ENCODE assay signal across 12 cellular contexts in genomic region chr6:138945354-138945753, GRCh38. TPM values are rescaled to one million over a fixed set of nuclear protein-coding genes. Genes with fewer than 3 reads are reported as not detected.
DNase-seq lines count a peak whose midpoint lies in the region; ATAC-seq and TF ChIP-seq lines count a peak whose summit lies in the region.
"Had no signal": no experiment of that assay in that cellular context is flagged by ENCODE, and none has a peak within 500 bp of the region (broad histone marks: within the 10 kb centered on the region; RNA-seq: fewer than 3 reads in every experiment).

No MANE protein-coding gene starts in this region.

- POLR2A ChIA-PET in A673 (lab: Charles Lee; ENCODE audit: low non-redundant PET) = interaction anchor here (0.7 kb wide), 1 partner anchor 10 kb away, joined by 3 read pairs; no protein-coding TSS in a partner anchor
- POLR2A ChIA-PET in CD8-positive, alpha-beta T cell (lab: Charles Lee) = no interaction called here

- 0 out of 2 replicates have a peak, but pooled peaks have one; percentile 20 for TF ChIP-seq CTCF in A673 (conservative IDR thresholded peaks at IDR 0.05; ENCODE audit: low read depth, low read length)
- no peak for TF ChIP-seq CTCF in CD8-positive, alpha-beta T cell (IDR thresholded peaks at IDR 0.05)
- peak; percentile 37 for TF ChIP-seq CTCF in OCI-LY1 (IDR thresholded peaks at IDR 0.05; ENCODE audit: low read length)
- TF ChIP-seq CTCF in gastrocnemius medialis (IDR thresholded peaks at IDR 0.05 in 4 of 5, conservative IDR thresholded peaks at IDR 0.05 in 1 of 5) = no peak

- peaks cover 65% of the 10 kb centered on the region for H3K36me3 Mint-ChIP-seq in CD8-positive, alpha-beta T cell

- peak overlapping the region; percentile 37 for H3K27ac Mint-ChIP-seq in CD8-positive, alpha-beta T cell

- no peaks in the 10 kb centered on the region for H3K9me3 Mint-ChIP-seq in CD8-positive, alpha-beta T cell

- CTCF ChIA-PET in A673 (lab: Charles Lee) = no interaction called here
- CTCF ChIA-PET in CD8-positive, alpha-beta T cell (lab: Charles Lee) = no interaction called here

- H3K36me3 ChIP-seq in A673 (ENCODE audit: insufficient read depth, low read length, poor library complexity, severe bottlenecking) (peaks cover 21% of the 10 kb centered on the region), OCI-LY1 (ENCODE audit: insufficient read depth, low read length) (peaks cover 26% of the 10 kb centered on the region), gastrocnemius medialis (peaks cover 0 to 27% of the 10 kb centered on the region in 2 donors)
- peaks cover 8% of the 10 kb centered on the region for H3K36me3 ChIP-seq in CD8-positive, alpha-beta T cell (ENCODE audit: insufficient read depth, low read length)

- intact Hi-C loops in A673 (cut with micrococcal nuclease; ENCODE audit: unreplicated experiment) = no loop called here
- intact Hi-C loops in CD8-positive, alpha-beta T cell (cut with DNase I, micrococcal nuclease) = loop anchor here (5.0 kb wide), 1 partner anchor 42 kb away; the partner anchor contains the start of gene REPS1 (in 2 of the 2)
- intact Hi-C loops in gastrocnemius medialis (cut with DNase I; ENCODE audit: low total_unique reads) = no loop called here

- no peaks in the 10 kb centered on the region for H3K9me2 ChIP-seq in OCI-LY1 (ENCODE audit: low read depth, low read length)

- no peak overlapping the region for H3K4me3 ChIP-seq in A673 (ENCODE audit: low read depth, low read length, poor library complexity, severe bottlenecking)
- no peak overlapping the region for H3K4me3 ChIP-seq in CD8-positive, alpha-beta T cell (ENCODE audit: low read depth, low read length)
- no peak overlapping the region for H3K4me3 ChIP-seq in OCI-LY1 (ENCODE audit: low read depth, low read length, poor library complexity, severe bottlenecking)
- H3K4me3 ChIP-seq in gastrocnemius medialis = no peak overlapping the region
- H3K4me3 ChIP-seq: SJSA1 had no signal

- H3K4me2 ChIP-seq in OCI-LY1 (ENCODE audit: low read length) = no peak overlapping the region

- no peaks in the 10 kb centered on the region for H3K27me3 ChIP-seq in A673 (replicated peaks; ENCODE audit: insufficient read depth, low read depth, low read length, poor library complexity)
- H3K27me3 ChIP-seq in CD8-positive, alpha-beta T cell (ENCODE audit: insufficient read depth, low read length) = no peaks in the 10 kb centered on the region
- no peaks in the 10 kb centered on the region for H3K27me3 ChIP-seq in OCI-LY1 (ENCODE audit: insufficient read depth, low read length)
- no peaks in the 10 kb centered on the region for H3K27me3 ChIP-seq in gastrocnemius medialis
- H3K27me3 ChIP-seq: SJSA1 had no signal

- H3K27ac ChIP-seq in A673 (ENCODE audit: low read depth, low read length, poor library complexity, severe bottlenecking) = no peak overlapping the region
- no peak overlapping the region for H3K27ac ChIP-seq in CD8-positive, alpha-beta T cell (ENCODE audit: low read depth, low read length)
- no peak overlapping the region for H3K27ac ChIP-seq in OCI-LY1 (ENCODE audit: low read depth, low read length, poor library complexity, severe bottlenecking)
- no peak overlapping the region for H3K27ac ChIP-seq in gastrocnemius medialis

- H3K4me3 Mint-ChIP-seq in CD8-positive, alpha-beta T cell = no peak overlapping the region

- no peaks in the 10 kb centered on the region for H4K20me1 ChIP-seq in OCI-LY1 (ENCODE audit: insufficient read depth, low read length)

- no peaks in the 10 kb centered on the region for H3K9me3 ChIP-seq in A673 (ENCODE audit: low read depth, low read length, poor library complexity, severe bottlenecking)
- no peaks in the 10 kb centered on the region for H3K9me3 ChIP-seq in CD8-positive, alpha-beta T cell (ENCODE audit: low read length)
- H3K9me3 ChIP-seq in OCI-LY1 (ENCODE audit: low read length) = no peaks in the 10 kb centered on the region
- H3K9me3 ChIP-seq in gastrocnemius medialis = no peaks in the 10 kb centered on the region
- H3K9me3 ChIP-seq: SJSA1 had no signal

- H3F3A ChIP-seq in OCI-LY1 (ENCODE audit: insufficient read depth, low read length) = no peaks in the 10 kb centered on the region

- no peak for TF ChIP-seq POLR2A in erythroblast (IDR thresholded peaks at IDR 0.05; ENCODE audit: low read length)
- TF ChIP-seq POLR2A in gastrocnemius medialis (IDR thresholded peaks at IDR 0.05) = no peak

- H3K79me2 ChIP-seq in OCI-LY1 (ENCODE audit: insufficient read depth, low read length) = peaks cover 14% of the 10 kb centered on the region; the same call in 1 of the 2 replicates

- no peak overlapping the region for H3K9ac ChIP-seq in OCI-LY1 (ENCODE audit: low read length)

- peaks cover 44% of the 10 kb centered on the region for H3K4me1 Mint-ChIP-seq in CD8-positive, alpha-beta T cell (ENCODE audit: low read depth)

- peak; percentile 18 for DNase-seq in A673 (ENCODE audit: low spot score)
- DNase-seq in CD8-positive, alpha-beta T cell = peak in 1 of 7 experiments; percentile 27
- DNase-seq in erythroblast (lab: John Stamatoyannopoulos, UW) = peak; percentile 5 to 8
- no peak for DNase-seq in SW 1271 (lab: John Stamatoyannopoulos, UW)
- DNase-seq in gastrocnemius medialis = no peak
- no peak for DNase-seq in COLO668 (lab: John Stamatoyannopoulos, UW; ENCODE audit: unreplicated experiment)
- DNase-seq: activated naive CD4-positive, alpha-beta T cell; foreskin melanocyte; Karpas-422; retina had no signal

- H2AFZ ChIP-seq in OCI-LY1 (ENCODE audit: low read length) = no peak overlapping the region

- in situ Hi-C loops in gastrocnemius medialis (cut with MboI; ENCODE audit: low sequenced_read_pairs in 4 of 4) = no loop called here

- BruUV-seq in A673 (replicated peaks; lab: Mats Ljungman, UMichigan) = no TSS peak

- no peak for ATAC-seq in CD8-positive, alpha-beta T cell
- ATAC-seq in gastrocnemius medialis = no peak

- H3K27me3 Mint-ChIP-seq in CD8-positive, alpha-beta T cell (ENCODE audit: low read depth) = no peaks in the 10 kb centered on the region

- H3K4me1 ChIP-seq in A673 (ENCODE audit: insufficient read depth, low read length, poor library complexity, severe bottlenecking) (peaks cover 20% of the 10 kb centered on the region), OCI-LY1 (ENCODE audit: insufficient read depth, low read length, severe bottlenecking) (no peaks in the 10 kb centered on the region), gastrocnemius medialis (no peaks in the 10 kb centered on the region)
- H3K4me1 ChIP-seq in CD8-positive, alpha-beta T cell (ENCODE audit: insufficient read depth, low read length) = peaks cover 14% of the 10 kb centered on the region

RNA-seq across cellular contexts. Expression of gene REPS1, which starts 42.7 kb away (rescaled TPM):
- 63.4 and 64.9 TPM in 2 replicates for total RNA-seq in A673 (2021)
- 10 to 100 TPM; 50.4 to 60.3 TPM for total RNA-seq in CD8-positive, alpha-beta T cell
- 10 to 100 TPM; 14.8 to 21.6 (median 17.4) TPM for total RNA-seq in gastrocnemius medialis

Comparison
In these comparisons a context has a peak if more than half of its experiments do, and no peak if none do; other contexts are left out.
1. DNase-seq: peak in A673 (single experiment) and erythroblast (2 of 2); none in SW 1271 (0 of 2), gastrocnemius medialis (0 of 2) and COLO668 (single experiment).
2. CTCF ChIP-seq: peak in A673 (single experiment) and OCI-LY1 (single experiment); none in CD8-positive, alpha-beta T cell (single experiment) and gastrocnemius medialis (0 of 5).
3. intact Hi-C loops: an anchor here in CD8-positive, alpha-beta T cell (5.0 kb wide); none called in A673 and gastrocnemius medialis.